Comparison of ENCODE assay signal across 20 cellular contexts in the genomic region with DNA sequence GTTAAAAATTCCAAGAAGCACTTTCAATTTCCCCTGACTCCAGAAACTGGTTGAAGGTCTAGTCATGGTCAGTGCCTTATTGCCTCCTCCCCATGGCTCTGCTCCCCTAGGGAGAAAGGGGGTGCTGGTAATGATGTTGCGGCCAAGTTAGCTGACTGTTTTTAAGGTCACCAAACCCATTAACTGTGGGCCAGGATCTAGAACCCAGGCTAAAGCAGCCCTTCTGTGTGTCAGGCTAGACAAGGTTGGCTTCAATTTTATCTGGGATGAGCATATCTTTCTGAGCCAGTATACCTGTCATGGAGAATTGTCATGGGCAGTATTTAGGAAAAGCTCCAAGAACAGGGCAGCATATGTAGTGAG. TPM values are rescaled to one million over a fixed set of nuclear protein-coding genes. Genes with fewer than 3 reads are reported as not detected.
DNase-seq lines count a peak whose midpoint lies in the region; ATAC-seq and TF ChIP-seq lines count a peak whose summit lies in the region.
"Had no signal": no experiment of that assay in that cellular context is flagged by ENCODE, and none has a peak within 500 bp of the region (broad histone marks: within the 10 kb centered on the region; RNA-seq: fewer than 3 reads in every experiment).

No MANE protein-coding gene starts in this region.

- no peak overlapping the region for H3K27ac Mint-ChIP-seq in GM23338

- no peak overlapping the region for H3K4me3 ChIP-seq in GM23338
- peak overlapping the region; percentile 53 to 65 for H3K4me3 ChIP-seq in duodenal mucosa (ENCODE audit: low read depth in 1 of 2, low read length in 2 of 2)
- peak overlapping the region; percentile 51 to 71 for H3K4me3 ChIP-seq in mucosa of rectum (ENCODE audit: low read length in 2 of 2)
- peak overlapping the region in 1 of 4 donors; percentile 45 for H3K4me3 ChIP-seq in transverse colon
- H3K4me3 ChIP-seq: BLaER1, K562 had no signal

- TF ChIP-seq CTCF in GM23338 (conservative IDR thresholded peaks at IDR 0.05; ENCODE audit: low read depth in 2 of 2) (no peak), transverse colon (IDR thresholded peaks at IDR 0.05) (no peak)

- H3K4me2 ChIP-seq in GM23338: no peak overlapping the region
- H3K4me2 ChIP-seq: BLaER1 had no signal

- H3K4me1 ChIP-seq in GM23338 (ENCODE audit: insufficient read depth) (peaks cover 44% of the 10 kb centered on the region), duodenal mucosa (ENCODE audit: control insufficient read depth in 1 of 2, insufficient read depth in 2 of 2, low read length in 2 of 2) (peaks cover 14 to 24% of the 10 kb centered on the region in 2 donors), mucosa of rectum (ENCODE audit: control insufficient read depth in 2 of 2, insufficient read depth in 2 of 2, low read length in 2 of 2) (peaks cover 36 to 46% of the 10 kb centered on the region in 2 donors), transverse colon (peaks cover 0 to 59% (median 34%) of the 10 kb centered on the region in 4 donors)
- H3K4me1 ChIP-seq: BLaER1 had no signal

- H2AFZ ChIP-seq in GM23338: no peak overlapping the region

- no peak for ATAC-seq in GM23338
- ATAC-seq in GM21619 (IDR thresholded peaks at IDR 0.05; ENCODE audit: unreplicated experiment): no peak

- H3K27me3 ChIP-seq in GM23338 (ENCODE audit: insufficient read depth) (peaks cover 100% of the 10 kb centered on the region), duodenal mucosa (ENCODE audit: control insufficient read depth in 1 of 2, insufficient read depth in 2 of 2, low read length in 2 of 2) (peaks cover 80 to 96% of the 10 kb centered on the region in 2 donors), mucosa of rectum (ENCODE audit: control insufficient read depth in 2 of 2, insufficient read depth in 2 of 2, low read length in 2 of 2) (peaks cover 2 to 14% of the 10 kb centered on the region in 2 donors), transverse colon (peaks cover 89% of the 10 kb centered on the region)

- H3K4me1 Mint-ChIP-seq in GM23338: peaks cover 20% of the 10 kb centered on the region

- no peak for DNase-seq in GM23338 (ENCODE audit: low spot score)
- DNase-seq in transverse colon: no peak
- DNase-seq in C1 segment of cervical spinal cord (lab: John Stamatoyannopoulos, UW): no peak
- no peak for DNase-seq in cerebellar cortex (ENCODE audit: low spot score)
- DNase-seq: CD4-positive, alpha-beta memory T cell; GDM1; NCI-H1105; NCI-H146; NCI-H2029; NCI-H226; NCI-H748 treated with DMSO at 0.1 percent for 48 hours; SIG-M5; SK-N-SH had no signal

- no peak overlapping the region for H3K4me3 Mint-ChIP-seq in GM23338

- no peaks in the 10 kb centered on the region; the same call in 2 of the 3 replicates for H3K9me3 Mint-ChIP-seq in GM23338

- peaks cover 48% of the 10 kb centered on the region for H4K20me1 ChIP-seq in GM23338 (replicated peaks; ENCODE audit: insufficient read depth)

- TF ChIP-seq EP300 in transverse colon (IDR thresholded peaks at IDR 0.05; ENCODE audit: low read depth): no peak

- H3K9me2 ChIP-seq in GM23338 (ENCODE audit: insufficient read depth): no peaks in the 10 kb centered on the region
- H3K9me2 ChIP-seq: SK-N-SH had no signal

- no peak overlapping the region for H3K27ac ChIP-seq in GM23338 (ENCODE audit: low read depth)
- H3K27ac ChIP-seq in duodenal mucosa (ENCODE audit: low read depth, low read length): no peak overlapping the region
- H3K27ac ChIP-seq in mucosa of rectum (ENCODE audit: low read depth in 2 of 2, low read length in 2 of 2): peak overlapping the region; percentile 80 to 87
- peak overlapping the region; percentile 75 to 95 (median 79) for H3K27ac ChIP-seq in transverse colon
- H3K27ac ChIP-seq: BLaER1, RWPE1 had no signal

- intact Hi-C loops in transverse colon (cut with DNase I; ENCODE audit: low total_unique reads): no loop called here

- H3K27me3 Mint-ChIP-seq in GM23338 (ENCODE audit: insufficient read depth, low read depth, poor library complexity): peaks cover 100% of the 10 kb centered on the region

- H3K9ac ChIP-seq in duodenal mucosa (ENCODE audit: low read depth in 1 of 2, low read length in 2 of 2): no peak overlapping the region
- peak overlapping the region in 1 of 2 donors; percentile 62 for H3K9ac ChIP-seq in mucosa of rectum (ENCODE audit: low read depth in 1 of 2, low read length in 2 of 2)
- H3K9ac ChIP-seq: BLaER1, SK-N-SH had no signal

- no peaks in the 10 kb centered on the region for H3K36me3 Mint-ChIP-seq in GM23338 (ENCODE audit: low read depth)
- H3K36me3 Mint-ChIP-seq: CD4-positive, alpha-beta memory T cell had no signal

- no peaks in the 10 kb centered on the region for H3K36me3 ChIP-seq in GM23338 (ENCODE audit: insufficient read depth)
- no peaks in the 10 kb centered on the region for H3K36me3 ChIP-seq in duodenal mucosa (ENCODE audit: control insufficient read depth in 1 of 2, insufficient read depth in 2 of 2, low read length in 2 of 2)
- H3K36me3 ChIP-seq in mucosa of rectum (ENCODE audit: control insufficient read depth in 2 of 2, insufficient read depth in 2 of 2, low read length in 2 of 2): no peaks in the 10 kb centered on the region
- H3K36me3 ChIP-seq in transverse colon: no peaks in the 10 kb centered on the region
- H3K36me3 ChIP-seq: BLaER1 had no signal

- in situ Hi-C loops in transverse colon (cut with MboI; ENCODE audit: low pct_ligation_motif_present in 1 of 4, low pct_unique_long_range_greater_than_20kb in 1 of 4, low sequenced_read_pairs in 3 of 4): loop anchor here (10.0 to 25.0 kb wide), 6 partner anchors 376 to 801 kb away; no protein-coding TSS in a partner anchor

- H3K9me3 ChIP-seq in duodenal mucosa (ENCODE audit: control insufficient read depth in 1 of 2, low read length in 2 of 2) (no peaks in the 10 kb centered on the region), mucosa of rectum (ENCODE audit: control insufficient read depth in 2 of 2, low read length in 2 of 2) (no peaks in the 10 kb centered on the region), transverse colon (no peaks in the 10 kb centered on the region)
- H3K9me3 ChIP-seq: BLaER1, SK-N-SH had no signal

- H3K79me2 ChIP-seq in GM23338 (replicated peaks; ENCODE audit: insufficient read depth): no peaks in the 10 kb centered on the region

- WGBS in transverse colon (ENCODE audit: low coverage in 1 of 2), 2 donors: 100% methylated on average over 1 of the region's 1 CpG; no CpG with 5 or more reads in 1 of the 2 donors

- H3F3A ChIP-seq in GM23338 (replicated peaks; ENCODE audit: low read depth): peaks cover 43% of the 10 kb centered on the region

- no peak for TF ChIP-seq POLR2A in transverse colon (IDR thresholded peaks at IDR 0.05)

TF ChIP-seq in GM23338, 12 proteins besides CTCF, POLR2A, EP300 and RAD21:
- TF ChIP-seq EZH2 (IDR thresholded peaks at IDR 0.05; ENCODE audit: low read depth, unreplicated experiment): peak; percentile 36
- TF ChIP-seq JUNB (IDR thresholded peaks at IDR 0.05; ENCODE audit: unreplicated experiment): no peak

RNA-seq across cellular contexts. Expression of a gene that starts 11.2 kb away (rescaled TPM):
- not detected in 2 replicates for total RNA-seq in GM23338 (2014; rRNA removed; shearing (Covaris generic))
- not detected in 2 replicates for polyA plus RNA-seq in GM23338 (2016; fragmentation: Nextera tagmentation; extraction: Ambion mirVana)
- total RNA-seq in transverse colon: 10 to 100 TPM; 22.5 to 69.9 (median 38.7) TPM
- total RNA-seq: CD4-positive, alpha-beta memory T cell; K562 had no signal
- polyA plus RNA-seq: CD4-positive, alpha-beta memory T cell; K562; SK-N-SH had no signal

RNA-seq across cellular contexts. Expression of a gene that starts 26.0 kb away (rescaled TPM):
- not detected in 2 replicates for total RNA-seq in GM23338 (2014; rRNA removed; shearing (Covaris generic))
- not detected in 2 replicates for polyA plus RNA-seq in GM23338 (2016; fragmentation: Nextera tagmentation; extraction: Ambion mirVana)
- 10 to 100 TPM in 1 of 4 donors, 1 to 10 TPM in 3; 4.5 to 21.3 (median 7.7) TPM for total RNA-seq in transverse colon
- total RNA-seq: CD4-positive, alpha-beta memory T cell; K562 had no signal
- polyA plus RNA-seq: CD4-positive, alpha-beta memory T cell; K562; SK-N-SH had no signal

RNA-seq across cellular contexts. Expression of a gene that starts 31.5 kb away (rescaled TPM):
- not detected in 2 replicates for total RNA-seq in GM23338 (2014; rRNA removed; shearing (Covaris generic))
- not detected in 2 replicates for polyA plus RNA-seq in GM23338 (2016; fragmentation: Nextera tagmentation; extraction: Ambion mirVana)
- total RNA-seq in transverse colon: 10 to 100 TPM in 1 of 4 donors, 1 to 10 TPM in 2, not detected in 1; 1.4 to 17.2 (median 3.4) TPM
- total RNA-seq: CD4-positive, alpha-beta memory T cell; H4; K562 had no signal
- polyA plus RNA-seq: CD4-positive, alpha-beta memory T cell; K562; SK-N-SH had no signal

RNA-seq across cellular contexts. Expression of a gene that starts 36.9 kb away (rescaled TPM):
- not detected in 2 replicates for total RNA-seq in GM23338 (2014; rRNA removed; shearing (Covaris generic))
- not detected in 2 replicates for polyA plus RNA-seq in GM23338 (2016; fragmentation: Nextera tagmentation; extraction: Ambion mirVana)
- total RNA-seq in transverse colon: 10 to 100 TPM; 19.8 to 68.9 (median 36.4) TPM
- total RNA-seq: CD4-positive, alpha-beta memory T cell; K562 had no signal
- polyA plus RNA-seq: CD4-positive, alpha-beta memory T cell; K562; SK-N-SH had no signal

RNA-seq across cellular contexts. Expression of a gene that starts 45.7 kb away (rescaled TPM):
- total RNA-seq in GM23338 (2014; rRNA removed; shearing (Covaris generic)): not detected in 2 replicates
- polyA plus RNA-seq in GM23338 (2016; fragmentation: Nextera tagmentation; extraction: Ambion mirVana): not detected in 2 replicates
- total RNA-seq in transverse colon: 100 to 1,000 TPM in 1 of 4 donors, 10 to 100 TPM in 3; 19.5 to 130 (median 50.6) TPM
- total RNA-seq: CD4-positive, alpha-beta memory T cell; K562 had no signal
- polyA plus RNA-seq: CD4-positive, alpha-beta memory T cell; K562; SK-N-SH had no signal

Comparison
In these comparisons a context has a peak if more than half of its experiments do, and no peak if none do; other contexts are left out.
1. H3K27ac ChIP-seq: peak in mucosa of rectum (2 of 2) and transverse colon (4 of 4); none in GM23338 (single experiment) and duodenal mucosa (single experiment).
2. RNA of a gene that starts 11.2 kb away (total RNA-seq): 22.5 to 69.9 TPM in transverse colon; not detected in GM23338; every median in the first group is over 10 times any median in the second.